In genomic region chr12:120640840-120641833, GRCh38 we compare ENCODE assay signal across 1 cellular context.
TF ChIP-seq lines count a peak whose summit lies in the region.

No MANE protein-coding gene starts in this region.

TF ChIP-seq in K562, 482 proteins besides CTCF, POLR2A, EP300 and RAD21 (continued from another document and continues in another):
- peak; percentile 90 for TF ChIP-seq ARID4B (CRISPR knock-in tag; IDR thresholded peaks at IDR 0.05)
- peak; percentile 30; the same call in 1 of the 2 replicates for TF ChIP-seq NFIC (IDR thresholded peaks at IDR 0.05)
- no peak for TF ChIP-seq RERE (CRISPR knock-in tag; IDR thresholded peaks at IDR 0.05; ENCODE audit: borderline replicate concordance)
- TF ChIP-seq NR3C1 (CRISPR knock-in tag; IDR thresholded peaks at IDR 0.05), result peak; percentile 68; the same call in 1 of the 2 replicates
- peak; percentile 63 for TF ChIP-seq ZBTB33 (CRISPR knock-in tag; IDR thresholded peaks at IDR 0.05)
- no peak for TF ChIP-seq ZNF717 (CRISPR knock-in tag; IDR thresholded peaks at IDR 0.05)
- 0 out of 2 replicates have a peak, but pooled peaks have one; percentile 12 for TF ChIP-seq RBFOX2 (IDR thresholded peaks at IDR 0.05; ENCODE audit: low read depth, low read length)
- peak in 1 of 2 experiments; percentile 58; a peak in 1 of 4 replicates for TF ChIP-seq TEAD1 (CRISPR knock-in tag; IDR thresholded peaks at IDR 0.05)
- peak; percentile 59; the same call in 1 of the 2 replicates for TF ChIP-seq GABPB1 (CRISPR knock-in tag; IDR thresholded peaks at IDR 0.05)
- TF ChIP-seq HDAC1 (IDR thresholded peaks at IDR 0.05), result peak in 1 of 2 experiments; percentile 68; a peak in 2 of 4 replicates
- peak; percentile 29; the same call in 1 of the 2 replicates for TF ChIP-seq NR1H2 (CRISPR knock-in tag; IDR thresholded peaks at IDR 0.05)
- no peak for TF ChIP-seq FOXM1 (IDR thresholded peaks at IDR 0.05; ENCODE audit: low read depth)
- 0 out of 2 replicates have a peak, but pooled peaks have one; percentile 57 for TF ChIP-seq FOXM1 (CRISPR knock-in tag; IDR thresholded peaks at IDR 0.05; ENCODE audit: low read depth)
- peak; percentile 97 for TF ChIP-seq REST (CRISPR knock-in tag; IDR thresholded peaks at IDR 0.05; ENCODE audit: low read depth)
- no peak for TF ChIP-seq KDM5B (IDR thresholded peaks at IDR 0.05; ENCODE audit: insufficient replicate concordance, low read depth, low read length)
- TF ChIP-seq MAX (CRISPR knock-in tag; IDR thresholded peaks at IDR 0.05), result peak; percentile 67
- TF ChIP-seq ZBTB1 (CRISPR knock-in tag; IDR thresholded peaks at IDR 0.05; ENCODE audit: borderline replicate concordance, low read depth), result peak; percentile 45; the same call in 1 of the 2 replicates
- no peak for TF ChIP-seq ATF1 (CRISPR knock-in tag; IDR thresholded peaks at IDR 0.05)
- TF ChIP-seq ATF1 (tag; IDR thresholded peaks at IDR 0.05), result 0 out of 2 replicates have a peak, but pooled peaks have one; percentile 5
- peak; percentile 6; the same call in 1 of the 2 replicates for TF ChIP-seq KDM2B (CRISPR knock-in tag; IDR thresholded peaks at IDR 0.05)
- TF ChIP-seq TFAP4 (CRISPR knock-in tag; IDR thresholded peaks at IDR 0.05; ENCODE audit: borderline replicate concordance), result peak; percentile 65; the same call in 1 of the 2 replicates
- TF ChIP-seq PRMT5 (CRISPR knock-in tag; IDR thresholded peaks at IDR 0.05), result peak; percentile 69; the same call in 1 of the 2 replicates
- TF ChIP-seq UBTF (IDR thresholded peaks at IDR 0.05; ENCODE audit: borderline replicate concordance in 1 of 2, low read depth in 2 of 2, low read length in 2 of 2), result peak in 1 of 2 experiments; percentile 92; a peak in 3 of 4 replicates
- TF ChIP-seq HDAC6 (IDR thresholded peaks at IDR 0.05; ENCODE audit: low read depth, low read length), result 0 out of 2 replicates have a peak, but pooled peaks have one; percentile 27
- TF ChIP-seq ZNF143 (CRISPR knock-in tag; IDR thresholded peaks at IDR 0.05), result no peak
- TF ChIP-seq AFF4 (CRISPR knock-in tag; IDR thresholded peaks at IDR 0.05), result peak; percentile 59; the same call in 1 of the 2 replicates
- peak; percentile 57 for TF ChIP-seq VEZF1 (CRISPR knock-in tag; IDR thresholded peaks at IDR 0.05)
